ENCODE assay signal across 8 cellular contexts in genomic region chr10:17025444-17026295, GRCh38.
DNase-seq lines count a peak whose midpoint lies in the region; ATAC-seq and TF ChIP-seq lines count a peak whose summit lies in the region.

No MANE protein-coding gene starts in this region.

- no peaks in the 10 kb centered on the region for H3K9me3 Mint-ChIP-seq in activated T-helper 1 cell treated with anti-CD3 and anti-CD28 coated beads, Interleukin-12 subunit alpha, Interleukin-12 subunit beta, Interleukin-2, Interleukin-4 antibody, amounts not matched to agents 30 ng/mL and 10 ng/mL and 1 ng/mL, durations not matched to agents 14 hours and 24 hours and 36 hours

- H3K4me1 Mint-ChIP-seq in activated T-helper 1 cell treated with anti-CD3 and anti-CD28 coated beads, Interleukin-12 subunit alpha, Interleukin-12 subunit beta, Interleukin-2, Interleukin-4 antibody, amounts not matched to agents 30 ng/mL and 10 ng/mL and 1 ng/mL, durations not matched to agents 14 hours and 24 hours and 36 hours (ENCODE audit: low read depth): peaks cover 73% of the 10 kb centered on the region

- H3K4me3 ChIP-seq in fibroblast of pulmonary artery (replicated peaks; ENCODE audit: low read depth, low read length): no peak overlapping the region

- no peak for TF ChIP-seq CTCF in fibroblast of pulmonary artery (IDR thresholded peaks at IDR 0.05; ENCODE audit: low read length, missing control alignments)

- intact Hi-C loops in activated T-helper 1 cell treated with anti-CD3 and anti-CD28 coated beads, Interleukin-12 subunit alpha, Interleukin-12 subunit beta, Interleukin-2, Interleukin-4 antibody, amounts not matched to agents 30 ng/mL and 10 ng/mL and 1 ng/mL, durations not matched to agents 14 hours and 24 hours and 36 hours (cut with micrococcal nuclease): loop anchor here (1.0 to 10.0 kb wide), 8 partner anchors 134 to 1629 kb away; partner anchors contain the start of genes ARL5B, NSUN6, PTER and RSU1

- H3K36me3 Mint-ChIP-seq in activated T-helper 1 cell treated with anti-CD3 and anti-CD28 coated beads, Interleukin-12 subunit alpha, Interleukin-12 subunit beta, Interleukin-2, Interleukin-4 antibody, amounts not matched to agents 30 ng/mL and 10 ng/mL and 1 ng/mL, durations not matched to agents 14 hours and 24 hours and 36 hours (ENCODE audit: low read depth): no peaks in the 10 kb centered on the region

- peaks cover 2% of the 10 kb centered on the region for H3K27me3 Mint-ChIP-seq in activated T-helper 1 cell treated with anti-CD3 and anti-CD28 coated beads, Interleukin-12 subunit alpha, Interleukin-12 subunit beta, Interleukin-2, Interleukin-4 antibody, amounts not matched to agents 30 ng/mL and 10 ng/mL and 1 ng/mL, durations not matched to agents 14 hours and 24 hours and 36 hours (ENCODE audit: insufficient read depth)

- peak overlapping the region; percentile 98 for H3K27ac Mint-ChIP-seq in activated T-helper 1 cell treated with anti-CD3 and anti-CD28 coated beads, Interleukin-12 subunit alpha, Interleukin-12 subunit beta, Interleukin-2, Interleukin-4 antibody, amounts not matched to agents 30 ng/mL and 10 ng/mL and 1 ng/mL, durations not matched to agents 14 hours and 24 hours and 36 hours

- peak overlapping the region; percentile 38 for H3K4me3 Mint-ChIP-seq in activated T-helper 1 cell treated with anti-CD3 and anti-CD28 coated beads, Interleukin-12 subunit alpha, Interleukin-12 subunit beta, Interleukin-2, Interleukin-4 antibody, amounts not matched to agents 30 ng/mL and 10 ng/mL and 1 ng/mL, durations not matched to agents 14 hours and 24 hours and 36 hours

- ATAC-seq in HG02852 (IDR thresholded peaks at IDR 0.05; ENCODE audit: unreplicated experiment) (no peak), HG03432 (IDR thresholded peaks at IDR 0.05; ENCODE audit: unreplicated experiment) (no peak), HG02840 (IDR thresholded peaks at IDR 0.05; ENCODE audit: low FRiP score, unreplicated experiment) (no peak)

- DNase-seq in AG08396 (ENCODE audit: low spot score) (peak; percentile 75), OCI-M1 (lab: John Stamatoyannopoulos, UW) (peak; percentile 46), fibroblast of pulmonary artery (ENCODE audit: low read depth) (peak; percentile 97), retina (peak; percentile 12)
- peak; percentile 75 for DNase-seq in activated T-helper 1 cell treated with anti-CD3 and anti-CD28 coated beads, Interleukin-12 subunit alpha, Interleukin-12 subunit beta, Interleukin-2, Interleukin-4 antibody, amounts not matched to agents 30 ng/mL and 10 ng/mL and 1 ng/mL, durations not matched to agents 14 hours and 24 hours and 36 hours (ENCODE audit: low spot score)

Comparison
In these comparisons a context has a peak if more than half of its experiments do, and no peak if none do; other contexts are left out.
1. DNase-seq: peak in every context shown above with its lines; median percentile 97 in fibroblast of pulmonary artery; 75 in AG08396; 75 in activated T-helper 1 cell treated with anti-CD3 and anti-CD28 coated beads, Interleukin-12 subunit alpha, Interleukin-12 subunit beta, Interleukin-2, Interleukin-4 antibody, amounts not matched to agents 30 ng/mL and 10 ng/mL and 1 ng/mL, durations not matched to agents 14 hours and 24 hours and 36 hours; 46 in OCI-M1; 12 in retina.